ENCODE assay signal across 1 cellular context in genomic region chr10:70169011-70169410, GRCh38.
TF ChIP-seq lines count a peak whose summit lies in the region.

No MANE protein-coding gene starts in this region.

TF ChIP-seq in GM23338, 12 proteins besides CTCF, POLR2A, EP300 and RAD21 (continued from another document):
- TF ChIP-seq, protein P1, sequence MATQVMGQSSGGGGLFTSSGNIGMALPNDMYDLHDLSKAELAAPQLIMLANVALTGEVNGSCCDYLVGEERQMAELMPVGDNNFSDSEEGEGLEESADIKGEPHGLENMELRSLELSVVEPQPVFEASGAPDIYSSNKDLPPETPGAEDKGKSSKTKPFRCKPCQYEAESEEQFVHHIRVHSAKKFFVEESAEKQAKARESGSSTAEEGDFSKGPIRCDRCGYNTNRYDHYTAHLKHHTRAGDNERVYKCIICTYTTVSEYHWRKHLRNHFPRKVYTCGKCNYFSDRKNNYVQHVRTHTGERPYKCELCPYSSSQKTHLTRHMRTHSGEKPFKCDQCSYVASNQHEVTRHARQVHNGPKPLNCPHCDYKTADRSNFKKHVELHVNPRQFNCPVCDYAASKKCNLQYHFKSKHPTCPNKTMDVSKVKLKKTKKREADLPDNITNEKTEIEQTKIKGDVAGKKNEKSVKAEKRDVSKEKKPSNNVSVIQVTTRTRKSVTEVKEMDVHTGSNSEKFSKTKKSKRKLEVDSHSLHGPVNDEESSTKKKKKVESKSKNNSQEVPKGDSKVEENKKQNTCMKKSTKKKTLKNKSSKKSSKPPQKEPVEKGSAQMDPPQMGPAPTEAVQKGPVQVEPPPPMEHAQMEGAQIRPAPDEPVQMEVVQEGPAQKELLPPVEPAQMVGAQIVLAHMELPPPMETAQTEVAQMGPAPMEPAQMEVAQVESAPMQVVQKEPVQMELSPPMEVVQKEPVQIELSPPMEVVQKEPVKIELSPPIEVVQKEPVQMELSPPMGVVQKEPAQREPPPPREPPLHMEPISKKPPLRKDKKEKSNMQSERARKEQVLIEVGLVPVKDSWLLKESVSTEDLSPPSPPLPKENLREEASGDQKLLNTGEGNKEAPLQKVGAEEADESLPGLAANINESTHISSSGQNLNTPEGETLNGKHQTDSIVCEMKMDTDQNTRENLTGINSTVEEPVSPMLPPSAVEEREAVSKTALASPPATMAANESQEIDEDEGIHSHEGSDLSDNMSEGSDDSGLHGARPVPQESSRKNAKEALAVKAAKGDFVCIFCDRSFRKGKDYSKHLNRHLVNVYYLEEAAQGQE (IDR thresholded peaks at IDR 0.05; ENCODE audit: unreplicated experiment), result no peak
- TF ChIP-seq CREB1 (CRISPR knock-in tag; IDR thresholded peaks at IDR 0.05; ENCODE audit: low read depth), result no peak
